Comparison of ENCODE assay signal across 33 cellular contexts in the genomic region with DNA sequence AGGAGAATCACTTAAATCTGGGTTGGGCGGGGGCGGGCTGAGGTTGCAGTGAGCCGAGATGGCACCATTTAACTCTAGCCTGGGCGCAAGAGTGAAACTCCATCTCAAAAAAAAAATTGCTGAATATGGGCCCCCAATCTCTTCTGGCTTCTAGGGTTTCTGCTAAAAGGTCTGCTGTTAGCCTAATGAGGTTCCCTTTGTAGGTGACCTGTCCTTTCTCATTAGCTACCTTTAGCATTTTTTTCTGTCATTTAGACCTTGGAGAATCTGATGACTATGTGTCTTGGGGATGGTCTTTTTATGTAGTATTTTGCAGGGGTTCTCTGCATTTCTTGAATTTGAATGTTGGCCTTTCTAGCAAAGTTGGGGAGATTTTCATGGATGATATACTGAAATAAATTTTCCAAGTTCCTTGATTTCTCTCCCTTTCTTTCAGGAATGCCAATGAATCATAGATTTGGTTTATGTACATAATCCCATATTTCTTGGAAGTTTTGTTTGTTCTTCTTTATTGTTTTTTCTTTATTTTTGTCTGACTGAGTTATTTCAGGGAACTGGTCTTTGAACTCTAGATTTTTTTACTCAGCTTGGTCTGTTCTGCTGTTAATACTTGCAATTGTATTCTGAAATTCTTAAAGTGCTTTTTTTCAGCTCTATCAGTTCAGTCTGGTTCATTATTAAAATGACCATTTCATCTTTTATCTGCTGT.
"Had no signal": no experiment of that assay in that cellular context is flagged by ENCODE, and none has a peak within 500 bp of the region (broad histone marks: within the 10 kb centered on the region; RNA-seq: fewer than 3 reads in every experiment).

No MANE protein-coding gene starts in this region.

- H3K9me3 ChIP-seq: MG63 had no signal

- H3K4me3 ChIP-seq: MG63 had no signal

- H3K27me3 ChIP-seq: MG63 had no signal

- DNase-seq: Kasumi-1, MG63, MM.1S, MV-4-11, NCI-H1048, NCI-H1092, NCI-H1092 treated with DMSO at 0.1 percent for 48 hours, NCI-H1105, NCI-H1105 treated with DMSO at 0.1 percent for 48 hours, NCI-H1417, NCI-H1417 treated with DMSO at 0.1 percent for 48 hours, NCI-H1436, NCI-H1436 treated with DMSO at 0.1 percent for 48 hours, NCI-H146, NCI-H1694, NCI-H1694 treated with DMSO at 0.1 percent for 48 hours, NCI-H187, NCI-H187 treated with DMSO at 0.1 percent for 48 hours, NCI-H1930, NCI-H2081, NCI-H2081 treated with DMSO at 0.1 percent for 48 hours, NCI-H2107, NCI-H2171, NCI-H2171 treated with DMSO at 0.1 percent for 48 hours, NCI-H2227 treated with DMSO at 0.1 percent for 48 hours, NCI-H226, NCI-H345, NCI-H446, NCI-H446 treated with DMSO at 0.1 percent for 48 hours, NCI-H510A, NCI-H510A treated with DMSO at 0.1 percent for 48 hours, NCI-H524, NCI-H524 treated with DMSO at 0.1 percent for 48 hours had no signal

- H3K36me3 ChIP-seq: MG63 had no signal
